8 cellular contexts compared by ENCODE assay signal in the genomic region with DNA sequence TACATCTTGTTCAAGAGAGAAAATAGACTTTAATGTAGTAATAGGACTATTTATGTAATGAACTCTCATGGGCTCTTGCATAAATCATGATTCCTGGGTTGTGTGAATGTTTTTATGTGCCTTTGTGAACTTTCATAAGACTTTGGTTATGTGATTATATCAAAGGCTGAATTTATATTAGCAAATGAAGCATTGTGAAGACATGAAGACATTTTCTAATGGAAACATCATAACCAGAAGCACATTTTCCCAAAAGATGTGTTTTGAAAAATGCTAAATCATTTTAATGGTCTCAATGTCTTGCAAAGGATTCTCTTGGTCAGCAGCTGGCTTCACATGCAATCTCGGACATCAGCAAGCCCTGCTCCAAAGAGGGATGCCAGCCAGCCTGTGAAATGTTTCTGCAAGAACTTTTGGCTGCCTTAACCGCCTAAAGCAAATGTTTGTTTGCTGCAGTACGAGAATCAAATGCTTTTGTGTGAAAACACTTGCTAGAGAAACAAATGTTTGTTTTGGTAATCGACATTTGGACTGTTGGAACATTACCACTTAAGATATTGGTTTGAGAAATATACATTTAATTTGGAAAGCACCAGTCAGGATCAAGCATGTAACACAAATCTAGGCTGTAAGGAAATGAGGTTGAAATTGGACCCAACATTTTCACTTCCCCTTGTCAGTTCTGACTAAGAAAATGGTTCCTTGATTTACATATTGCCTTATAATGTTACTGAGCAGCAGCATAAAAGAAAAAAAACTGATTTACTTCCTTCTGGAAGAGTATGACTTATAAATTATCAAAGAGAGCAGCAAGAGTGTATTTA.
DNase-seq lines count a peak whose midpoint lies in the region; ATAC-seq and TF ChIP-seq lines count a peak whose summit lies in the region.

No MANE protein-coding gene starts in this region.

- no peak for TF ChIP-seq CTCF in OCI-LY7 (conservative IDR thresholded peaks at IDR 0.05; ENCODE audit: low read length)
- TF ChIP-seq CTCF in neural cell (IDR thresholded peaks at IDR 0.05; ENCODE audit: poor library complexity, severe bottlenecking), result no peak
- no peak for TF ChIP-seq CTCF in GM10266 (IDR thresholded peaks at IDR 0.05; ENCODE audit: control insufficient read depth, insufficient read depth, low read depth, missing control alignments)

- H3K4me1 ChIP-seq in OCI-LY7 (ENCODE audit: insufficient read depth, low read length, poor library complexity, severe bottlenecking), result peaks cover 26% of the 10 kb centered on the region
- no peaks in the 10 kb centered on the region for H3K4me1 ChIP-seq in SJCRH30

- POLR2A ChIA-PET in OCI-LY7 (lab: Charles Lee), result interaction anchor here (0.6 to 2.1 kb wide), 3 partner anchors 11 to 1334 kb away, joined by 3 to 6 read pairs (median 3); no protein-coding TSS in a partner anchor

- H3K9me2 ChIP-seq in OCI-LY7 (ENCODE audit: insufficient read depth, low read length) (no peaks in the 10 kb centered on the region), neural cell (ENCODE audit: insufficient read depth, low read length) (no peaks in the 10 kb centered on the region)

- TF ChIP-seq RAD21 in neural cell (conservative IDR thresholded peaks at IDR 0.05), result no peak

- DNase-seq in OCI-LY7 (ENCODE audit: low spot score), result peak; percentile 76
- no peak for DNase-seq in foreskin melanocyte
- DNase-seq in GM10266 (ENCODE audit: extremely low spot score), result no peak
- DNase-seq in SJCRH30, result no peak
- DNase-seq in NCI-H2029 (lab: John Stamatoyannopoulos, UW), result no peak

- peak overlapping the region; percentile 57 for H3K4me2 ChIP-seq in OCI-LY7 (ENCODE audit: low read length)
- no peak overlapping the region for H3K4me2 ChIP-seq in neural cell (ENCODE audit: low read length)

- H3K79me2 ChIP-seq in OCI-LY7 (ENCODE audit: insufficient read depth, low read depth, low read length) (no peaks in the 10 kb centered on the region), neural cell (replicated peaks; ENCODE audit: insufficient read depth, low read length) (no peaks in the 10 kb centered on the region)

- H4K20me1 ChIP-seq in OCI-LY7 (ENCODE audit: insufficient read depth, low read length) (no peaks in the 10 kb centered on the region), neural cell (ENCODE audit: insufficient read depth) (no peaks in the 10 kb centered on the region)

- H3K9me3 ChIP-seq in OCI-LY7 (ENCODE audit: low read length) (no peaks in the 10 kb centered on the region; the same call in 1 of the 2 replicates), neural cell (ENCODE audit: low read length) (no peaks in the 10 kb centered on the region), SJCRH30 (replicated peaks) (no peaks in the 10 kb centered on the region)

- peak overlapping the region; percentile 32 for H3K4me3 ChIP-seq in OCI-LY7 (ENCODE audit: low read depth, low read length, poor library complexity, severe bottlenecking)
- no peak overlapping the region for H3K4me3 ChIP-seq in neural cell (ENCODE audit: low read length)
- no peak overlapping the region for H3K4me3 ChIP-seq in SJCRH30

- TF ChIP-seq EP300 in neural cell (conservative IDR thresholded peaks at IDR 0.05; ENCODE audit: poor library complexity, severe bottlenecking), result no peak

- no peaks in the 10 kb centered on the region for H3F3A ChIP-seq in neural cell (ENCODE audit: insufficient read depth, low read length, poor library complexity, severe bottlenecking)

- peak overlapping the region; percentile 100 for H2AFZ ChIP-seq in OCI-LY7 (ENCODE audit: low read length)
- peak overlapping the region; percentile 6 for H2AFZ ChIP-seq in neural cell (ENCODE audit: low read depth, low read length)

- no peak overlapping the region for H3K9ac ChIP-seq in neural cell (ENCODE audit: low read length)

- CTCF ChIA-PET in OCI-LY7 (lab: Charles Lee; ENCODE audit: unreplicated experiment), result no interaction called here

- H3K27ac ChIP-seq in OCI-LY7 (ENCODE audit: low read depth, low read length, poor library complexity, severe bottlenecking) (peak overlapping the region; percentile 57), neural cell (ENCODE audit: low read length) (no peak overlapping the region), SJCRH30 (no peak overlapping the region)

- BruUV-seq in OCI-LY7 (replicated peaks; lab: Mats Ljungman, UMichigan), result no TSS peak

- H3K27me3 ChIP-seq in neural cell (ENCODE audit: insufficient read depth, low read depth, low read length), result no peaks in the 10 kb centered on the region
- H3K27me3 ChIP-seq in SJCRH30, result no peaks in the 10 kb centered on the region

- intact Hi-C loops in OCI-LY7 (cut with micrococcal nuclease; ENCODE audit: unreplicated experiment), result loop anchor here (2.0 to 5.0 kb wide), 2 partner anchors 118 to 259 kb away; no protein-coding TSS in a partner anchor

- H3K36me3 ChIP-seq in OCI-LY7 (ENCODE audit: insufficient read depth, low read length), result peaks cover 5% of the 10 kb centered on the region; the same call in 1 of the 2 replicates
- no peaks in the 10 kb centered on the region for H3K36me3 ChIP-seq in neural cell (ENCODE audit: insufficient read depth, low read length)
- H3K36me3 ChIP-seq in SJCRH30, result no peaks in the 10 kb centered on the region

- ATAC-seq in GM18868 (IDR thresholded peaks at IDR 0.05; ENCODE audit: unreplicated experiment), result peak; percentile 100
- ATAC-seq in HG02852 (IDR thresholded peaks at IDR 0.05; ENCODE audit: unreplicated experiment), result peak; percentile 99

TF ChIP-seq in neural cell, 6 proteins besides CTCF, POLR2A, EP300 and RAD21:
- TF ChIP-seq POLR2AphosphoS5 (IDR thresholded peaks at IDR 0.05), result no peak
- no peak for TF ChIP-seq TAF1 (IDR thresholded peaks at IDR 0.05; ENCODE audit: low read depth)
- TF ChIP-seq MXI1 (conservative IDR thresholded peaks at IDR 0.05; ENCODE audit: poor library complexity, severe bottlenecking), result no peak
- TF ChIP-seq, protein P1, sequence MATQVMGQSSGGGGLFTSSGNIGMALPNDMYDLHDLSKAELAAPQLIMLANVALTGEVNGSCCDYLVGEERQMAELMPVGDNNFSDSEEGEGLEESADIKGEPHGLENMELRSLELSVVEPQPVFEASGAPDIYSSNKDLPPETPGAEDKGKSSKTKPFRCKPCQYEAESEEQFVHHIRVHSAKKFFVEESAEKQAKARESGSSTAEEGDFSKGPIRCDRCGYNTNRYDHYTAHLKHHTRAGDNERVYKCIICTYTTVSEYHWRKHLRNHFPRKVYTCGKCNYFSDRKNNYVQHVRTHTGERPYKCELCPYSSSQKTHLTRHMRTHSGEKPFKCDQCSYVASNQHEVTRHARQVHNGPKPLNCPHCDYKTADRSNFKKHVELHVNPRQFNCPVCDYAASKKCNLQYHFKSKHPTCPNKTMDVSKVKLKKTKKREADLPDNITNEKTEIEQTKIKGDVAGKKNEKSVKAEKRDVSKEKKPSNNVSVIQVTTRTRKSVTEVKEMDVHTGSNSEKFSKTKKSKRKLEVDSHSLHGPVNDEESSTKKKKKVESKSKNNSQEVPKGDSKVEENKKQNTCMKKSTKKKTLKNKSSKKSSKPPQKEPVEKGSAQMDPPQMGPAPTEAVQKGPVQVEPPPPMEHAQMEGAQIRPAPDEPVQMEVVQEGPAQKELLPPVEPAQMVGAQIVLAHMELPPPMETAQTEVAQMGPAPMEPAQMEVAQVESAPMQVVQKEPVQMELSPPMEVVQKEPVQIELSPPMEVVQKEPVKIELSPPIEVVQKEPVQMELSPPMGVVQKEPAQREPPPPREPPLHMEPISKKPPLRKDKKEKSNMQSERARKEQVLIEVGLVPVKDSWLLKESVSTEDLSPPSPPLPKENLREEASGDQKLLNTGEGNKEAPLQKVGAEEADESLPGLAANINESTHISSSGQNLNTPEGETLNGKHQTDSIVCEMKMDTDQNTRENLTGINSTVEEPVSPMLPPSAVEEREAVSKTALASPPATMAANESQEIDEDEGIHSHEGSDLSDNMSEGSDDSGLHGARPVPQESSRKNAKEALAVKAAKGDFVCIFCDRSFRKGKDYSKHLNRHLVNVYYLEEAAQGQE (IDR thresholded peaks at IDR 0.05; ENCODE audit: borderline replicate concordance), result no peak
- no peak for TF ChIP-seq EZH2 (IDR thresholded peaks at IDR 0.05; ENCODE audit: borderline replicate concordance, insufficient read depth, low read length, poor library complexity, severe bottlenecking)
- no peak for TF ChIP-seq SMC3 (conservative IDR thresholded peaks at IDR 0.05; ENCODE audit: poor library complexity)
